8 cellular contexts compared by ENCODE assay signal in the genomic region with DNA sequence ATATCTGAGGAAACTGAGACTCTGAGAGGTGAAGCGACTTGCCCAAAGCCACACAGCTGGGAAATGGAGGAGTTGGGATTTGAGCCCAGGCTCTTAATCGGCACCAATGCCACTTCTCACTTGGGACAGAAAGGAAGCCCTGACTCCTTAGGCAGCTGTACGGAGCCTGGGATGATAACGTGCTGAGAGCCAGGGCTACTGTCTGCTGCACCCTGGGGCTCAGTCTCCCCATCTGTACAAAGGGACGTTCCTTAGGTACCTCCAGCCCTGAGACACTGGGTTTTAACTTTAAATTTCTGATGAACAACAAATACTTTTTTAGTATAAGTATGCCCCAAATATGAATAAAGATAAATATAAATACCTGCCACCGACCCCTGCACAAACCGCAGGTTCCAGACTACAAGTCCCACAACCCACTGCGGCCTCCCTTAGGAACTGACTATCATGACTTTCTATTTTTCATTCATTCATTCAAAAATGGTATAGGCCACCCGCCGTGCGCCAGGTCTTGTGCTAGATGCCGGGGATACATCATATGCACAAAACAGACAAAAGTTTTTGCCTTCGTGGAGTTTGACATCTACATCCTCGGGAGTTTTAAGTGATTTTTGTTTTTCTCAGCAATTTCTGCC. TPM values are rescaled to one million over a fixed set of nuclear protein-coding genes. Genes with fewer than 3 reads are reported as not detected.
A peak's percentile ranks its signal among the peaks of the same experiment; 100 is the strongest.
DNase-seq lines count a peak whose midpoint lies in the region; ATAC-seq, FAIRE-seq and TF ChIP-seq lines count a peak whose summit lies in the region.

No MANE protein-coding gene starts in this region.

- H3K9me3 Mint-ChIP-seq in activated naive CD4-positive, alpha-beta T cell treated with anti-CD3 and anti-CD28 coated beads for 36 hours: no peaks in the 10 kb centered on the region

- DNase-seq in OCI-LY7 (ENCODE audit: low spot score) (peak; percentile 81), cardiac muscle cell (ENCODE audit: low read depth in 1 of 2, low spot score in 1 of 2) (peak; percentile 80 to 82), prostate gland (ENCODE audit: low spot score) (peak; percentile 70), superior temporal gyrus (ENCODE audit: extremely low spot score) (no peak)
- peak; percentile 84 for DNase-seq in activated naive CD4-positive, alpha-beta T cell treated with anti-CD3 and anti-CD28 coated beads for 36 hours

- POLR2A ChIA-PET in OCI-LY7 (lab: Charles Lee): interaction anchor here (0.5 kb wide), 1 partner anchor 113 kb away, joined by 3 read pairs; no protein-coding TSS in a partner anchor

- intact Hi-C loops in OCI-LY7 (cut with micrococcal nuclease; ENCODE audit: unreplicated experiment): no loop called here
- intact Hi-C loops in activated naive CD4-positive, alpha-beta T cell treated with anti-CD3 and anti-CD28 coated beads for 36 hours (cut with micrococcal nuclease): loop anchor here (1.0 to 2.0 kb wide), 4 partner anchors 124 to 402 kb away; a partner anchor contains a TSS
- intact Hi-C loops in prostate gland (cut with DNase I): no loop called here

- H3K36me3 ChIP-seq in OCI-LY7 (ENCODE audit: insufficient read depth, low read length) (peaks cover 14% of the 10 kb centered on the region; the same call in 1 of the 2 replicates), cardiac muscle cell (no peaks in the 10 kb centered on the region), prostate gland (no peaks in the 10 kb centered on the region)

- 18% methylated on average over 14 of the region's 14 CpGs for WGBS in prostate gland

- H3K27me3 Mint-ChIP-seq in activated naive CD4-positive, alpha-beta T cell treated with anti-CD3 and anti-CD28 coated beads for 36 hours (ENCODE audit: low read depth): no peaks in the 10 kb centered on the region

- H3K4me1 ChIP-seq in OCI-LY7 (ENCODE audit: insufficient read depth, low read length, poor library complexity, severe bottlenecking) (peaks cover 35% of the 10 kb centered on the region), cardiac muscle cell (ENCODE audit: low read depth) (peaks cover 9% of the 10 kb centered on the region), prostate gland (replicated peaks) (peaks cover 10% of the 10 kb centered on the region)

- H3K79me2 ChIP-seq in OCI-LY7 (ENCODE audit: insufficient read depth, low read depth, low read length): peaks cover 41% of the 10 kb centered on the region

- H3K4me3 ChIP-seq in OCI-LY7 (ENCODE audit: low read depth, low read length, poor library complexity, severe bottlenecking): peak overlapping the region; percentile 97
- H3K4me3 ChIP-seq in cardiac muscle cell: peak overlapping the region; percentile 92
- peak overlapping the region; percentile 88 to 95 for H3K4me3 ChIP-seq in prostate gland

- H3K27ac ChIP-seq in OCI-LY7 (ENCODE audit: low read depth, low read length, poor library complexity, severe bottlenecking): peak overlapping the region; percentile 72
- no peak overlapping the region for H3K27ac ChIP-seq in cardiac muscle cell
- H3K27ac ChIP-seq in prostate gland: peak overlapping the region; percentile 82 to 89

- H3K9me2 ChIP-seq in OCI-LY7 (ENCODE audit: insufficient read depth, low read length): no peaks in the 10 kb centered on the region

- peak overlapping the region; percentile 99 for H3K27ac Mint-ChIP-seq in activated naive CD4-positive, alpha-beta T cell treated with anti-CD3 and anti-CD28 coated beads for 36 hours

- TF ChIP-seq CTCF in OCI-LY7 (conservative IDR thresholded peaks at IDR 0.05; ENCODE audit: low read length): no peak
- TF ChIP-seq CTCF in cardiac muscle cell (IDR thresholded peaks at IDR 0.05; ENCODE audit: low read depth, low read length): no peak
- no peak for TF ChIP-seq CTCF in prostate gland (IDR thresholded peaks at IDR 0.05)

- H3K9me3 ChIP-seq in OCI-LY7 (ENCODE audit: low read length) (no peaks in the 10 kb centered on the region), cardiac muscle cell (ENCODE audit: low read depth) (no peaks in the 10 kb centered on the region), prostate gland (no peaks in the 10 kb centered on the region)

- peak; percentile 28 for ATAC-seq in GM18867 (IDR thresholded peaks at IDR 0.05; ENCODE audit: unreplicated experiment)
- peak; percentile 18 for ATAC-seq in HG03432 (IDR thresholded peaks at IDR 0.05; ENCODE audit: unreplicated experiment)

- peak overlapping the region; percentile 53; the same call in 1 of the 2 replicates for H2AFZ ChIP-seq in OCI-LY7 (ENCODE audit: low read length)

- peaks cover 8% of the 10 kb centered on the region; the same call in 1 of the 2 replicates for H4K20me1 ChIP-seq in OCI-LY7 (ENCODE audit: insufficient read depth, low read length)

- peak overlapping the region; percentile 98 for H3K4me3 Mint-ChIP-seq in activated naive CD4-positive, alpha-beta T cell treated with anti-CD3 and anti-CD28 coated beads for 36 hours

- peaks cover 20% of the 10 kb centered on the region for H3K36me3 Mint-ChIP-seq in activated naive CD4-positive, alpha-beta T cell treated with anti-CD3 and anti-CD28 coated beads for 36 hours (ENCODE audit: low read depth)

- H3K27me3 ChIP-seq in cardiac muscle cell (no peaks in the 10 kb centered on the region), prostate gland (replicated peaks; ENCODE audit: insufficient read depth) (no peaks in the 10 kb centered on the region)

- CTCF ChIA-PET in OCI-LY7 (lab: Charles Lee; ENCODE audit: unreplicated experiment): interaction anchor here (0.6 kb wide), 1 partner anchor 48 kb away, joined by 3 read pairs; no protein-coding TSS in a partner anchor
- CTCF ChIA-PET in activated naive CD4-positive, alpha-beta T cell treated with anti-CD3 and anti-CD28 coated beads for 36 hours (lab: Charles Lee): interaction anchor here (1.6 kb wide), 1 partner anchor 233 kb away, joined by 3 read pairs; no protein-coding TSS in a partner anchor

- peaks cover 57% of the 10 kb centered on the region for H3K4me1 Mint-ChIP-seq in activated naive CD4-positive, alpha-beta T cell treated with anti-CD3 and anti-CD28 coated beads for 36 hours (ENCODE audit: low read depth)

- no TSS peak for BruUV-seq in OCI-LY7 (replicated peaks; lab: Mats Ljungman, UMichigan)

- peak; percentile 49 for FAIRE-seq in A204.1 (lab: Jason Lieb, UNC)

- TF ChIP-seq POLR2A in prostate gland (IDR thresholded peaks at IDR 0.05): no peak

- H3K4me2 ChIP-seq in OCI-LY7 (ENCODE audit: low read length): peak overlapping the region; percentile 77

RNA-seq across cellular contexts. Expression of a gene that starts 0.8 kb away (rescaled TPM):
- 33.2 and 49.2 TPM in 2 replicates for total RNA-seq in OCI-LY7 (2014; rRNA removed; shearing (Covaris generic))
- total RNA-seq in OCI-LY7 (2022) (52.7 and 61.9 TPM in 2 replicates), cardiac muscle cell (30.6 and 40.0 TPM in 2 replicates), prostate gland (10 to 100 TPM; 48.6 to 68.5 TPM)
- total RNA-seq in activated naive CD4-positive, alpha-beta T cell treated with anti-CD3 and anti-CD28 coated beads for 36 hours: 10 to 100 TPM; 38.4 to 42.9 TPM
- polyA plus RNA-seq in cardiac muscle cell: 36.2 and 55.7 TPM in 2 replicates

RNA-seq across cellular contexts. Expression of a gene that starts 6.4 kb away (rescaled TPM):
- 25.9 and 34.1 TPM in 2 replicates for total RNA-seq in OCI-LY7 (2014; rRNA removed; shearing (Covaris generic))
- total RNA-seq in OCI-LY7 (2022) (25.8 and 26.5 TPM in 2 replicates), cardiac muscle cell (not detected in 2 replicates), prostate gland (1 to 10 TPM in 1 of 2 donors, under 1 TPM in 1; 0.14 to 1.5 TPM)
- 10 to 100 TPM; 22.4 to 24.1 TPM for total RNA-seq in activated naive CD4-positive, alpha-beta T cell treated with anti-CD3 and anti-CD28 coated beads for 36 hours
- polyA plus RNA-seq in cardiac muscle cell: 0.11 TPM in 1 of 2 replicates, not detected in the other

RNA-seq across cellular contexts. Expression of a gene that starts 39.5 kb away (rescaled TPM):
- 0.13 TPM in 1 of 2 replicates, not detected in the other for total RNA-seq in OCI-LY7 (2014; rRNA removed; shearing (Covaris generic))
- total RNA-seq in OCI-LY7 (2022) (not detected in 2 replicates), cardiac muscle cell (3.1 and 8.4 TPM in 2 replicates), prostate gland (under 1 TPM; 0.36 to 0.80 TPM)
- not detected for total RNA-seq in activated naive CD4-positive, alpha-beta T cell treated with anti-CD3 and anti-CD28 coated beads for 36 hours
- polyA plus RNA-seq in cardiac muscle cell: 4.5 and 7.2 TPM in 2 replicates

RNA-seq across cellular contexts. Expression of a gene that starts 49.1 kb away (rescaled TPM):
- total RNA-seq in OCI-LY7 (2014; rRNA removed; shearing (Covaris generic)): not detected in 2 replicates
- total RNA-seq in OCI-LY7 (2022) (not detected in 2 replicates), cardiac muscle cell (0.12 TPM in 1 of 2 replicates, not detected in the other), prostate gland (10 to 100 TPM; 11.1 to 13.3 TPM)
- 10 to 100 TPM; 26.6 to 28.4 TPM for total RNA-seq in activated naive CD4-positive, alpha-beta T cell treated with anti-CD3 and anti-CD28 coated beads for 36 hours
- not detected in 2 replicates for polyA plus RNA-seq in cardiac muscle cell

Comparison
In these comparisons a context has a peak if more than half of its experiments do, and no peak if none do; other contexts are left out.
1. RNA of a gene that starts 6.4 kb away (total RNA-seq): 25.8 to 34.1 TPM in OCI-LY7 and 22.4 to 24.1 TPM in activated naive CD4-positive, alpha-beta T cell treated with anti-CD3 and anti-CD28 coated beads for 36 hours; 0.14 to 1.5 TPM in prostate gland and not detected in cardiac muscle cell; every median in the first group is over 4 times any median in the second.
2. Peak in every context shown above with its lines, with median percentiles within 50 percentile points of each other: H3K4me3 ChIP-seq.